ENCODE assay signal across 27 cellular contexts in the genomic region with DNA sequence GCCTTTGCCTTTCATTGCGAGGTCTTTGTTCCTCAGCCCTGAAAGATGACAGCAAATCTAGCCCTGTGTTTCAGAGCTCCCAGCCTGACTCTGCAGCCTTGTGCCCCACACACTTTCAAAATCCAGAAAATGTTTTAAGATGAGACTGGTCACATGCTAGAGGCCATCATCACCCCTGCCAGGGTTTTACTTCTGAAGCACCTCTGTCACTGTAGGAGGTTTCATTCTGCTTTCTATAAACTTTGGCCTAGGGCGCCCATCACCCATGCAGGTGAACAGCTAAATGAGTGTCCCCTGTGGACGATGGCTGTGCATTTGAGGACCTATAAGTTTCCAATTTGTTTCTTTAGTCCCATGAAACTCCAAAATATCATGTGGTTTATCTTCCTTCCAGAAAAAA.
"Had no signal": no experiment of that assay in that cellular context is flagged by ENCODE, and none has a peak within 500 bp of the region (broad histone marks: within the 10 kb centered on the region; RNA-seq: fewer than 3 reads in every experiment).

No MANE protein-coding gene starts in this region.

- H3K4me3 Mint-ChIP-seq: activated CD8-positive, alpha-beta memory T cell treated with anti-CD3 and anti-CD28 coated beads, Interleukin-2, amount 10 ng/mL, durations not matched to agents 7 days and 5 days; activated CD8-positive, alpha-beta T cell treated with anti-CD3 and anti-CD28 coated beads, Interleukin-2, amount 10 ng/mL, durations not matched to agents 7 days and 5 days; activated naive CD8-positive, alpha-beta T cell treated with anti-CD3 and anti-CD28 coated beads, Interleukin-2, amount 50 U/mL, for 24 hours; activated T-cell treated with anti-CD3 and anti-CD28 coated beads, Interleukin-2, amount 50 U/mL, for 24 hours; activated T-helper 1 cell treated with anti-CD3 and anti-CD28 coated beads, Interleukin-12 subunit alpha, Interleukin-12 subunit beta, Interleukin-2, Interleukin-4 antibody, amounts not matched to agents 30 ng/mL and 10 ng/mL and 1 ng/mL, durations not matched to agents 14 hours and 24 hours and 36 hours; T-helper 1 cell treated with Interleukin-12 subunit alpha and Interleukin-12 subunit beta and Interleukin-4 antibody, amounts not matched to agents 30 μg/mL and 1 μg/mL, for 36 hours; WTC11 had no signal

- DNase-seq: activated CD4-positive, alpha-beta T cell treated with anti-CD3 and anti-CD28 coated beads for 48 hours; activated CD4-positive, alpha-beta T cell treated with anti-CD3 and anti-CD28 coated beads, Interleukin-2, amount 50 U/mL, for 4 hours; activated CD4-positive, CD25-positive, alpha-beta regulatory T cell treated with anti-CD3 and anti-CD28 coated beads, Interleukin-2, amount 50 U/mL, for 72 hours; activated CD8-positive, alpha-beta memory T cell treated with anti-CD3 and anti-CD28 coated beads, Interleukin-2, amount 10 ng/mL, durations not matched to agents 7 days and 5 days; activated CD8-positive, alpha-beta T cell treated with anti-CD3 and anti-CD28 coated beads, Interleukin-2, amount 10 ng/mL, durations not matched to agents 7 days and 5 days; activated effector memory CD4-positive, alpha-beta T cell treated with anti-CD3 and anti-CD28 coated beads, Interleukin-2, amount 50 U/mL, for 16 hours; activated naive CD4-positive, alpha-beta T cell treated with Interleukin-2 at 50 U/mL for 16 hours; activated naive CD8-positive, alpha-beta T cell treated with anti-CD3 and anti-CD28 coated beads, Interleukin-2, amount 50 U/mL, for 24 hours; activated T-cell treated with anti-CD3 and anti-CD28 coated beads, Interleukin-2, amount 50 U/mL, for 24 hours; amniotic stem cell; body of pancreas; central memory CD4-positive, alpha-beta T cell; NCI-H1048; NCI-H2107; NCI-H510A treated with DMSO at 0.1 percent for 48 hours; NCI-H69; PC-3 had no signal

- H3K4me1 Mint-ChIP-seq: activated CD8-positive, alpha-beta memory T cell treated with anti-CD3 and anti-CD28 coated beads, Interleukin-2, amount 10 ng/mL, durations not matched to agents 7 days and 5 days; activated naive CD8-positive, alpha-beta T cell treated with anti-CD3 and anti-CD28 coated beads, Interleukin-2, amount 50 U/mL, for 24 hours had no signal

- ATAC-seq: activated CD8-positive, alpha-beta memory T cell treated with anti-CD3 and anti-CD28 coated beads, Interleukin-2, amount 10 ng/mL, durations not matched to agents 7 days and 5 days; activated CD8-positive, alpha-beta T cell treated with anti-CD3 and anti-CD28 coated beads, Interleukin-2, amount 10 ng/mL, durations not matched to agents 7 days and 5 days; activated naive CD4-positive, alpha-beta T cell treated with anti-CD3 and anti-CD28 coated beads, Interleukin-2, amount 50 U/mL, for 72 hours; activated naive CD8-positive, alpha-beta T cell treated with anti-CD3 and anti-CD28 coated beads, Interleukin-2, amount 50 U/mL, for 24 hours; body of pancreas; PC-3; SK-N-SH treated with all-trans-retinoic acid at 6 μM for 48 hours; WTC11 had no signal

- H3K9me3 ChIP-seq: ascending aorta, body of pancreas, SJSA1 had no signal

- FAIRE-seq: bronchial epithelial cell, RCC 7860 had no signal

- H3K9me3 Mint-ChIP-seq: activated naive CD4-positive, alpha-beta T cell treated with anti-CD3 and anti-CD28 coated beads, Interleukin-2, amount 50 U/mL, for 72 hours; activated naive CD8-positive, alpha-beta T cell treated with anti-CD3 and anti-CD28 coated beads, Interleukin-2, amount 50 U/mL, for 24 hours; activated T-cell treated with anti-CD3 and anti-CD28 coated beads, Interleukin-2, amount 50 U/mL, for 24 hours; activated T-helper 1 cell treated with anti-CD3 and anti-CD28 coated beads, Interleukin-12 subunit alpha, Interleukin-12 subunit beta, Interleukin-2, Interleukin-4 antibody, amounts not matched to agents 30 ng/mL and 10 ng/mL and 1 ng/mL, durations not matched to agents 14 hours and 24 hours and 36 hours; T-helper 1 cell treated with Interleukin-12 subunit alpha and Interleukin-12 subunit beta and Interleukin-4 antibody, amounts not matched to agents 30 μg/mL and 1 μg/mL, for 36 hours; WTC11 had no signal

- H3K36me3 ChIP-seq: ascending aorta, SJSA1 had no signal

- H3K4me3 ChIP-seq: ascending aorta, body of pancreas, coronary artery, SJSA1 had no signal

- H3K4me1 ChIP-seq: ascending aorta, body of pancreas had no signal

- H3K36me3 Mint-ChIP-seq: activated CD8-positive, alpha-beta memory T cell treated with anti-CD3 and anti-CD28 coated beads, Interleukin-2, amount 10 ng/mL, durations not matched to agents 7 days and 5 days; activated naive CD4-positive, alpha-beta T cell treated with anti-CD3 and anti-CD28 coated beads, Interleukin-2, amount 50 U/mL, for 72 hours; WTC11 had no signal

- H3K27me3 ChIP-seq: ascending aorta, body of pancreas, SJSA1 had no signal

- H3K27me3 Mint-ChIP-seq: activated CD8-positive, alpha-beta memory T cell treated with anti-CD3 and anti-CD28 coated beads, Interleukin-2, amount 10 ng/mL, durations not matched to agents 7 days and 5 days had no signal

- H3K27ac Mint-ChIP-seq: activated CD8-positive, alpha-beta memory T cell treated with anti-CD3 and anti-CD28 coated beads, Interleukin-2, amount 10 ng/mL, durations not matched to agents 7 days and 5 days; activated CD8-positive, alpha-beta T cell treated with anti-CD3 and anti-CD28 coated beads, Interleukin-2, amount 10 ng/mL, durations not matched to agents 7 days and 5 days; activated naive CD4-positive, alpha-beta T cell treated with anti-CD3 and anti-CD28 coated beads, Interleukin-2, amount 50 U/mL, for 72 hours; activated naive CD8-positive, alpha-beta T cell treated with anti-CD3 and anti-CD28 coated beads, Interleukin-2, amount 50 U/mL, for 24 hours; activated T-cell treated with anti-CD3 and anti-CD28 coated beads, Interleukin-2, amount 50 U/mL, for 24 hours; activated T-helper 1 cell treated with anti-CD3 and anti-CD28 coated beads, Interleukin-12 subunit alpha, Interleukin-12 subunit beta, Interleukin-2, Interleukin-4 antibody, amounts not matched to agents 30 ng/mL and 10 ng/mL and 1 ng/mL, durations not matched to agents 14 hours and 24 hours and 36 hours; T-helper 1 cell treated with Interleukin-12 subunit alpha and Interleukin-12 subunit beta and Interleukin-4 antibody, amounts not matched to agents 30 μg/mL and 1 μg/mL, for 36 hours; WTC11 had no signal

- H3K27ac ChIP-seq: ascending aorta, body of pancreas, coronary artery, SJSA1 had no signal
